ENCODE assay signal across 9 cellular contexts in genomic region chr5:123088031-123088805, GRCh38. TPM values are rescaled to one million over a fixed set of nuclear protein-coding genes. Genes with fewer than 3 reads are reported as not detected.
DNase-seq lines count a peak whose midpoint lies in the region; ATAC-seq and TF ChIP-seq lines count a peak whose summit lies in the region.
"Had no signal": no experiment of that assay in that cellular context is flagged by ENCODE, and none has a peak within 500 bp of the region (broad histone marks: within the 10 kb centered on the region; RNA-seq: fewer than 3 reads in every experiment).

No MANE protein-coding gene starts in this region.

- ATAC-seq in activated T-helper 17 cell treated with anti-CD3 and anti-CD28 coated beads, Interleukin-2, amount 50 U/mL, for 72 hours (replicated peaks), result no peak

- peaks cover 66% of the 10 kb centered on the region for H3K27me3 Mint-ChIP-seq in activated T-helper 17 cell treated with anti-CD3 and anti-CD28 coated beads, Interleukin-2, amount 50 U/mL, for 72 hours

- H3K4me1 ChIP-seq in iPS-15b (ENCODE audit: control insufficient read depth, insufficient read depth, low read length) (peaks cover 14% of the 10 kb centered on the region), skeletal muscle tissue (ENCODE audit: control insufficient read depth in 3 of 3, insufficient read depth in 3 of 3, low read length in 3 of 3) (peaks cover 26 to 28% (median 27%) of the 10 kb centered on the region in 3 donors), adrenal gland (replicated peaks in 1 of 2) (peaks cover 22 to 30% of the 10 kb centered on the region in 2 donors)

- no peaks in the 10 kb centered on the region for H3K36me3 Mint-ChIP-seq in activated T-helper 17 cell treated with anti-CD3 and anti-CD28 coated beads, Interleukin-2, amount 50 U/mL, for 72 hours (ENCODE audit: low read depth)

- peak overlapping the region; percentile 45 for H3K4me3 Mint-ChIP-seq in activated T-helper 17 cell treated with anti-CD3 and anti-CD28 coated beads, Interleukin-2, amount 50 U/mL, for 72 hours

- no peak for TF ChIP-seq POLR2A in adrenal gland (IDR thresholded peaks at IDR 0.05)

- no peak for TF ChIP-seq CTCF in HFF-Myc (IDR thresholded peaks at IDR 0.05; ENCODE audit: low read depth, low read length, missing control alignments)
- no peak for TF ChIP-seq CTCF in adrenal gland (IDR thresholded peaks at IDR 0.05)

- H3K9ac ChIP-seq in iPS-15b (ENCODE audit: low read depth, low read length) (no peak overlapping the region), skeletal muscle tissue (ENCODE audit: low read depth in 1 of 3, low read length in 3 of 3) (peak overlapping the region in 2 of 3 donors; percentile 14 to 45)

- intact Hi-C loops in adrenal gland (cut with DNase I), result no loop called here

- no peak for DNase-seq in HFF-Myc (ENCODE audit: extremely low read depth, low read depth)
- DNase-seq in GF-D8 (lab: John Stamatoyannopoulos, UW), result no peak
- no peak for DNase-seq in adrenal gland
- DNase-seq in A172 (ENCODE audit: low spot score), result no peak
- no peak for DNase-seq in NCI-H2081 treated with DMSO at 0.1 percent for 48 hours (lab: John Stamatoyannopoulos, UW)

- peaks cover 4% of the 10 kb centered on the region for H3K4me1 Mint-ChIP-seq in activated T-helper 17 cell treated with anti-CD3 and anti-CD28 coated beads, Interleukin-2, amount 50 U/mL, for 72 hours

- WGBS in adrenal gland, 4 donors, result 4 to 12% (median 5%) methylated on average over 12 to 42 of the region's 42 CpGs

- H3K9me3 ChIP-seq in iPS-15b (ENCODE audit: control insufficient read depth, insufficient read depth, low read length) (no peaks in the 10 kb centered on the region), skeletal muscle tissue (ENCODE audit: control insufficient read depth in 3 of 3, low read length in 3 of 3) (peaks cover 0 to 3% (median 0%) of the 10 kb centered on the region in 3 donors), adrenal gland (replicated peaks in 1 of 3) (no peaks in the 10 kb centered on the region)

- no peak overlapping the region for H3K27ac ChIP-seq in skeletal muscle tissue (ENCODE audit: low read depth, low read length)
- no peak overlapping the region for H3K27ac ChIP-seq in adrenal gland
- H3K27ac ChIP-seq: VCaP had no signal

- peak overlapping the region; percentile 45 for H3K4me3 ChIP-seq in HFF-Myc (replicated peaks; ENCODE audit: low read depth, low read length)
- peak overlapping the region; percentile 74 for H3K4me3 ChIP-seq in iPS-15b (ENCODE audit: low read depth, low read length)
- H3K4me3 ChIP-seq in skeletal muscle tissue (ENCODE audit: low read length in 3 of 3), result peak overlapping the region; percentile 65 to 77 (median 72)
- peak overlapping the region in 1 of 4 donors; percentile 31 for H3K4me3 ChIP-seq in adrenal gland

- peaks cover 94% of the 10 kb centered on the region for H3K27me3 ChIP-seq in iPS-15b (ENCODE audit: control insufficient read depth, insufficient read depth, low read length)
- H3K27me3 ChIP-seq in skeletal muscle tissue (ENCODE audit: control insufficient read depth in 3 of 3, insufficient read depth in 3 of 3, low read length in 3 of 3), result peaks cover 73 to 84% (median 80%) of the 10 kb centered on the region in 3 donors
- H3K27me3 ChIP-seq in adrenal gland, result peaks cover 69% of the 10 kb centered on the region

- H3K36me3 ChIP-seq in iPS-15b (ENCODE audit: control insufficient read depth, insufficient read depth, low read length), result no peaks in the 10 kb centered on the region
- no peaks in the 10 kb centered on the region for H3K36me3 ChIP-seq in skeletal muscle tissue (ENCODE audit: control insufficient read depth in 3 of 3, insufficient read depth in 3 of 3, low read length in 3 of 3)
- no peaks in the 10 kb centered on the region for H3K36me3 ChIP-seq in adrenal gland (replicated peaks in 1 of 2)

- H3K9me3 Mint-ChIP-seq in activated T-helper 17 cell treated with anti-CD3 and anti-CD28 coated beads, Interleukin-2, amount 50 U/mL, for 72 hours, result no peaks in the 10 kb centered on the region

- no peak overlapping the region for H3K27ac Mint-ChIP-seq in activated T-helper 17 cell treated with anti-CD3 and anti-CD28 coated beads, Interleukin-2, amount 50 U/mL, for 72 hours

RNA-seq across cellular contexts. Expression of gene PRDM6, which starts 0.8 kb away (rescaled TPM):
- under 1 TPM in 1 of 2 donors, not detected in 1; 0.05 TPM for total RNA-seq in activated T-helper 17 cell treated with anti-CD3 and anti-CD28 coated beads, Interleukin-2, amount 50 U/mL, for 72 hours
- total RNA-seq in skeletal muscle tissue (0.52 TPM), adrenal gland (1 to 10 TPM in 4 of 8 donors, under 1 TPM in 4; 0.12 to 4.1 (median 0.85) TPM)
- polyA plus RNA-seq in adrenal gland, result under 1 TPM; 0.26 to 0.61 (median 0.32) TPM
- 0.02 and 0.22 TPM in 2 replicates for total RNA-seq in A172 (2014; rRNA removed; shearing (Covaris generic))

RNA-seq across cellular contexts. Expression of gene PPIC, which starts 51.7 kb away (rescaled TPM):
- total RNA-seq in activated T-helper 17 cell treated with anti-CD3 and anti-CD28 coated beads, Interleukin-2, amount 50 U/mL, for 72 hours, result not detected
- 13.6 TPM for total RNA-seq in skeletal muscle tissue
- 10 to 100 TPM; 14.6 to 34.1 (median 22.7) TPM for total RNA-seq in adrenal gland
- polyA plus RNA-seq in adrenal gland, result 10 to 100 TPM in 2 of 3 donors, 1 to 10 TPM in 1; 8.9 to 20.5 (median 14.4) TPM
- total RNA-seq in A172 (2014; rRNA removed; shearing (Covaris generic)), result 61.5 TPM in 2 replicates

Comparison
In these comparisons a context has a peak if more than half of its experiments do, and no peak if none do; other contexts are left out.
1. RNA of gene PPIC, which starts 51.7 kb away (total RNA-seq): 61.5 TPM in A172, 14.6 to 34.1 TPM in adrenal gland and 13.6 TPM in skeletal muscle tissue (single experiment); not detected in activated T-helper 17 cell treated with anti-CD3 and anti-CD28 coated beads, Interleukin-2, amount 50 U/mL, for 72 hours; every median in the first group is over 10 times any median in the second.